15 cellular contexts compared by ENCODE assay signal in genomic region chr20:44633872-44634600, GRCh38. TPM values are rescaled to one million over a fixed set of nuclear protein-coding genes. Genes with fewer than 3 reads are reported as not detected.
DNase-seq lines count a peak whose midpoint lies in the region; ATAC-seq, FAIRE-seq and TF ChIP-seq lines count a peak whose summit lies in the region.
"Had no signal": no experiment of that assay in that cellular context is flagged by ENCODE, and none has a peak within 500 bp of the region (broad histone marks: within the 10 kb centered on the region; RNA-seq: fewer than 3 reads in every experiment).

No MANE protein-coding gene starts in this region.

- RAD21 ChIA-PET in GM12878 (lab: Charles Lee; ENCODE audit: unreplicated experiment) = interaction anchor here (1.2 to 2.1 kb wide), 2 partner anchors 16 to 49 kb away, joined by 5 read pairs; no protein-coding TSS in a partner anchor

- SMC1A ChIA-PET in GM12878 (lab: Charles Lee; ENCODE audit: uncharacterized antibody, unreplicated experiment) = interaction anchor here (0.7 to 8.1 kb wide), 3 partner anchors 10 to 49 kb away, joined by 3 to 46 read pairs (median 3); no protein-coding TSS in a partner anchor

- TF ChIP-seq CTCF in GM12878 (IDR thresholded peaks at IDR 0.05 in 2 of 3, conservative IDR thresholded peaks at IDR 0.05 in 1 of 3; ENCODE audit: control insufficient read depth in 2 of 3, extremely low read depth in 1 of 3, insufficient read depth in 1 of 3, low read depth in 3 of 3, low read length in 3 of 3) = no peak
- TF ChIP-seq CTCF in right atrium auricular region (IDR thresholded peaks at IDR 0.05) = no peak
- TF ChIP-seq CTCF in stomach (IDR thresholded peaks at IDR 0.05) = no peak
- no peak for TF ChIP-seq CTCF in spleen (IDR thresholded peaks at IDR 0.05 in 8 of 11, conservative IDR thresholded peaks at IDR 0.05 in 3 of 11)

- DNase-seq in GM12878 (ENCODE audit: low read depth, low spot score) (no peak), right atrium auricular region (ENCODE audit: low spot score) (no peak), stomach (peak; percentile 45), NCI-H2196 (lab: John Stamatoyannopoulos, UW; ENCODE audit: unreplicated experiment) (no peak), SW480 (ENCODE audit: low spot score) (no peak), spleen (no peak)
- DNase-seq: H9, Kasumi-1, NCI-H1417, NCI-H1930, NCI-H2171, NCI-H774, SHP77 treated with DMSO at 0.1 percent for 48 hours had no signal

- BruUV-seq in GM12878 (replicated peaks; lab: Mats Ljungman, UMichigan) = TSS peak; percentile 29

- ATAC-seq in GM12878 = no peak

- no peaks in the 10 kb centered on the region for H4K20me1 ChIP-seq in GM12878 (ENCODE audit: control insufficient read depth, insufficient read depth)

- no peaks in the 10 kb centered on the region for H3K9me3 ChIP-seq in KOPT-K1 (ENCODE audit: insufficient read depth, low read length, poor library complexity, severe bottlenecking)
- H3K9me3 ChIP-seq in GM12878 (replicated peaks; ENCODE audit: control insufficient read depth, insufficient read depth, low read length) = no peaks in the 10 kb centered on the region; the same call in 2 of the 3 replicates
- H3K9me3 ChIP-seq in right atrium auricular region = no peaks in the 10 kb centered on the region
- H3K9me3 ChIP-seq in stomach = no peaks in the 10 kb centered on the region
- H3K9me3 ChIP-seq in spleen = no peaks in the 10 kb centered on the region

- H3K27me3 ChIP-seq in GM12878 (replicated peaks in 1 of 2; ENCODE audit: control insufficient read depth in 2 of 2, insufficient read depth in 2 of 2, low read length in 1 of 2) (no peaks in the 10 kb centered on the region), right atrium auricular region (no peaks in the 10 kb centered on the region), stomach (no peaks in the 10 kb centered on the region), spleen (replicated peaks in 1 of 7) (no peaks in the 10 kb centered on the region)

- H3K79me2 ChIP-seq in GM12878 (ENCODE audit: control insufficient read depth, insufficient read depth, low read length) = no peaks in the 10 kb centered on the region

- no peak for TF ChIP-seq RAD21 in GM12878 (IDR thresholded peaks at IDR 0.05; ENCODE audit: insufficient read depth, low read depth, low read length)

- CTCF ChIA-PET in GM12878 (lab: Yijun Ruan, JAX) = interaction anchor here (0.6 to 0.9 kb wide), 3 partner anchors 16 to 49 kb away, joined by 3 to 4 read pairs (median 4); no protein-coding TSS in a partner anchor

- TF ChIP-seq EP300 in GM12878 (IDR thresholded peaks at IDR 0.05; ENCODE audit: borderline replicate concordance in 1 of 2, control insufficient read depth in 1 of 2, low read depth in 2 of 2, low read length in 2 of 2) (no peak), stomach (IDR thresholded peaks at IDR 0.05) (no peak)

- 91% methylated on average over 18 of the region's 18 CpGs for WGBS in GM12878 (ENCODE audit: insufficient coverage, insufficient replicate concordance, low lambda C conversion rate, missing lambda C conversion rate)
- WGBS in stomach, 5 donors = 39 to 68% (median 61%) methylated on average over 17 to 18 of the region's 18 CpGs
- 83 to 91% (median 85%) methylated on average over 18 of the region's 18 CpGs for WGBS in spleen, 5 donors

- POLR2A ChIA-PET in GM12878 (lab: Charles Lee) = no interaction called here

- H3K36me3 ChIP-seq in KOPT-K1 (ENCODE audit: insufficient read depth, low read length) (peaks cover 100% of the 10 kb centered on the region), GM12878 (ENCODE audit: control insufficient read depth in 2 of 2, insufficient read depth in 2 of 2, low read length in 1 of 2) (peaks cover 4 to 12% of the 10 kb centered on the region in 2 experiments), right atrium auricular region (no peaks in the 10 kb centered on the region), stomach (peaks cover 7 to 25% (median 20%) of the 10 kb centered on the region in 4 donors), spleen (peaks cover 0 to 37% (median 6%) of the 10 kb centered on the region in 6 donors)

- H3K4me2 ChIP-seq in GM12878 (ENCODE audit: control insufficient read depth, insufficient read depth) = no peak overlapping the region

- H2AFZ ChIP-seq in GM12878 (ENCODE audit: control insufficient read depth, low read depth, low read length) = no peak overlapping the region

- H3K4me3 ChIP-seq in GM12878 = no peak overlapping the region
- H3K4me3 ChIP-seq in right atrium auricular region = no peak overlapping the region
- no peak overlapping the region for H3K4me3 ChIP-seq in stomach
- no peak overlapping the region for H3K4me3 ChIP-seq in spleen

- TF ChIP-seq POLR2A in GM12878 (IDR thresholded peaks at IDR 0.05; ENCODE audit: low read depth, low read length) (no peak), stomach (IDR thresholded peaks at IDR 0.05) (no peak), spleen (IDR thresholded peaks at IDR 0.05) (no peak)

- intact Hi-C loops in GM12878 (cut with micrococcal nuclease; ENCODE audit: unreplicated experiment) = no loop called here
- intact Hi-C loops in stomach (cut with DNase I; ENCODE audit: low total_unique reads) = no loop called here
- intact Hi-C loops in spleen (cut with DNase I; ENCODE audit: low total_unique reads) = no loop called here

- in situ Hi-C loops in GM12878 (cut with MboI) = no loop called here

- H3K4me1 ChIP-seq in GM12878 (ENCODE audit: control insufficient read depth, insufficient read depth, low read length) = no peaks in the 10 kb centered on the region
- H3K4me1 ChIP-seq in right atrium auricular region = peaks cover 0 to 69% of the 10 kb centered on the region in 2 donors
- H3K4me1 ChIP-seq in stomach = peaks cover 11 to 49% (median 26%) of the 10 kb centered on the region in 4 donors
- H3K4me1 ChIP-seq in spleen = peaks cover 0 to 17% (median 0%) of the 10 kb centered on the region in 6 donors

- FAIRE-seq in GM12878 (lab: Jason Lieb, UNC) = no peak
- FAIRE-seq: GM18507 had no signal

- peak overlapping the region; percentile 2 for H3K27ac ChIP-seq in KOPT-K1 (ENCODE audit: low read depth, low read length, poor library complexity, severe bottlenecking)
- H3K27ac ChIP-seq in GM12878 (ENCODE audit: control insufficient read depth, insufficient read depth) = no peak overlapping the region
- H3K27ac ChIP-seq in right atrium auricular region = peak overlapping the region; percentile 28 to 55
- H3K27ac ChIP-seq in stomach = peak overlapping the region; percentile 9 to 65 (median 33)
- H3K27ac ChIP-seq in spleen = no peak overlapping the region

- no peak overlapping the region for H3K9ac ChIP-seq in GM12878 (ENCODE audit: control insufficient read depth, insufficient read depth, low read length)

TF ChIP-seq in GM12878, 131 proteins besides CTCF, POLR2A, EP300 and RAD21 (continues in another document):
- TF ChIP-seq CBFB (IDR thresholded peaks at IDR 0.05; ENCODE audit: low read depth) (no peak), PAX5 (IDR thresholded peaks at IDR 0.05; ENCODE audit: borderline replicate concordance, low read depth, low read length) (no peak)

RNA-seq across cellular contexts. Expression of gene ADA, which starts 17.5 kb away (rescaled TPM):
- 51.8 and 52.9 TPM in 2 replicates for total RNA-seq in GM12878 (2013; cell fraction: nucleolus; rRNA removed)
- 74.6 and 78.6 TPM in 2 replicates for total RNA-seq in GM12878 (2014; rRNA removed)
- 69.1 and 69.5 TPM in 2 replicates for total RNA-seq in GM12878 (2014; rRNA removed; fragmentation: Illumina TruSeq; extraction: Trizol)
- 99.0 and 105 TPM in 2 replicates for total RNA-seq in GM12878 (2021)
- 54.0 TPM for polyA plus RNA-seq in GM12878 (2011; ENCODE audit: low read depth)
- 88.9 and 129 TPM in 2 replicates for polyA plus RNA-seq in GM12878 (2011; rRNA removed)
- 142 and 175 TPM in 2 replicates for polyA plus RNA-seq in GM12878 (2011; cell fraction: cytosol; rRNA removed)
- polyA plus RNA-seq in GM12878 (2011; cell fraction: nucleus; rRNA removed) = 152 and 179 TPM in 2 replicates
- 58.7 and 86.7 TPM in 2 replicates for polyA plus RNA-seq in GM12878 (2012)
- polyA plus RNA-seq in GM12878 (2014; fragmentation: Illumina TruSeq; extraction: Trizol) = 71.6 and 82.7 TPM in 2 replicates
- 10 to 100 TPM; 40.9 to 70.6 TPM for polyA plus RNA-seq in GM12878 (2014; fragmentation: Nextera tagmentation; extraction: Ambion mirVana)
- 122 and 125 TPM in 2 replicates for polyA plus RNA-seq in GM12878 (2014; rRNA removed)
- 100 to 1,000 TPM; 189 to 217 TPM for polyA plus RNA-seq in GM12878 (2016; fragmentation: Nextera tagmentation; extraction: Ambion mirVana)
- 75.2 and 93.0 TPM in 2 replicates for polyA minus RNA-seq in GM12878 (2011; rRNA and poly(A)+ RNA removed)
- 21.2 and 28.5 TPM in 2 replicates for polyA minus RNA-seq in GM12878 (2011; cell fraction: cytosol; rRNA and poly(A)+ RNA removed)
- polyA minus RNA-seq in GM12878 (2011; cell fraction: nucleus; rRNA and poly(A)+ RNA removed) = 21.6 and 28.6 TPM in 2 replicates
- total RNA-seq in right atrium auricular region = 10 to 100 TPM in 1 of 2 donors, 1 to 10 TPM in 1; 6.3 to 16.7 TPM
- total RNA-seq in stomach = 100 to 1,000 TPM in 1 of 5 donors, 10 to 100 TPM in 3, 1 to 10 TPM in 1; 2.3 to 165 (median 22.3) TPM
- 10 to 100 TPM; 27.9 to 81.0 (median 53.1) TPM for polyA plus RNA-seq in stomach
- 10 to 100 TPM; 18.8 to 30.4 (median 21.0) TPM for total RNA-seq in spleen
- 10 to 100 TPM; 14.8 to 25.0 (median 24.1) TPM for polyA plus RNA-seq in spleen

RNA-seq across cellular contexts. Expression of gene PKIG, which starts 51.7 kb away (rescaled TPM):
- 7.9 and 8.9 TPM in 2 replicates for total RNA-seq in GM12878 (2013; cell fraction: nucleolus; rRNA removed)
- total RNA-seq in GM12878 (2014; rRNA removed) (77.0 and 78.5 TPM in 2 replicates), GM12878 (2014; rRNA removed; fragmentation: Illumina TruSeq; extraction: Trizol) (47.9 and 51.4 TPM in 2 replicates), GM12878 (2021) (56.2 and 58.4 TPM in 2 replicates), right atrium auricular region (100 to 1,000 TPM; 237 to 268 TPM), stomach (100 to 1,000 TPM in 1 of 5 donors, 10 to 100 TPM in 4; 17.4 to 113 (median 41.7) TPM), spleen (10 to 100 TPM; 37.5 to 82.6 (median 47.6) TPM)
- 7.8 TPM for polyA plus RNA-seq in GM12878 (2011; ENCODE audit: low read depth)
- polyA plus RNA-seq in GM12878 (2011; rRNA removed) (16.4 and 17.8 TPM in 2 replicates), GM12878 (2014; fragmentation: Illumina TruSeq; extraction: Trizol) (33.8 and 69.3 TPM in 2 replicates), GM12878 (2014; fragmentation: Nextera tagmentation; extraction: Ambion mirVana) (10 to 100 TPM in 1 of 2 experiments, 1 to 10 TPM in 1; 5.7 to 17.5 TPM), GM12878 (2014; rRNA removed) (74.2 and 82.3 TPM in 2 replicates), GM12878 (2016; fragmentation: Nextera tagmentation; extraction: Ambion mirVana) (10 to 100 TPM; 26.3 to 28.0 TPM), stomach (100 to 1,000 TPM in 1 of 3 donors, 10 to 100 TPM in 2; 52.0 to 124 (median 86.9) TPM), spleen (10 to 100 TPM; 64.6 to 82.1 (median 74.9) TPM)
- polyA plus RNA-seq in GM12878 (2011; cell fraction: cytosol; rRNA removed) = 27.8 and 30.7 TPM in 2 replicates
- polyA plus RNA-seq in GM12878 (2011; cell fraction: nucleus; rRNA removed) = 10.9 TPM in 2 replicates
- 17.2 and 19.4 TPM in 2 replicates for polyA plus RNA-seq in GM12878 (2012)
- 5.6 and 9.3 TPM in 2 replicates for polyA minus RNA-seq in GM12878 (2011; rRNA and poly(A)+ RNA removed)
- polyA minus RNA-seq in GM12878 (2011; cell fraction: cytosol; rRNA and poly(A)+ RNA removed) = 4.2 and 5.1 TPM in 2 replicates
- 1.5 and 3.6 TPM in 2 replicates for polyA minus RNA-seq in GM12878 (2011; cell fraction: nucleus; rRNA and poly(A)+ RNA removed)

Comparison
In these comparisons a context has a peak if more than half of its experiments do, and no peak if none do; other contexts are left out.
1. H3K27ac ChIP-seq: peak in KOPT-K1 (single experiment), right atrium auricular region (2 of 2) and stomach (5 of 5); none in GM12878 (single experiment) and spleen (0 of 8).